9 cellular contexts compared by ENCODE assay signal in the genomic region with DNA sequence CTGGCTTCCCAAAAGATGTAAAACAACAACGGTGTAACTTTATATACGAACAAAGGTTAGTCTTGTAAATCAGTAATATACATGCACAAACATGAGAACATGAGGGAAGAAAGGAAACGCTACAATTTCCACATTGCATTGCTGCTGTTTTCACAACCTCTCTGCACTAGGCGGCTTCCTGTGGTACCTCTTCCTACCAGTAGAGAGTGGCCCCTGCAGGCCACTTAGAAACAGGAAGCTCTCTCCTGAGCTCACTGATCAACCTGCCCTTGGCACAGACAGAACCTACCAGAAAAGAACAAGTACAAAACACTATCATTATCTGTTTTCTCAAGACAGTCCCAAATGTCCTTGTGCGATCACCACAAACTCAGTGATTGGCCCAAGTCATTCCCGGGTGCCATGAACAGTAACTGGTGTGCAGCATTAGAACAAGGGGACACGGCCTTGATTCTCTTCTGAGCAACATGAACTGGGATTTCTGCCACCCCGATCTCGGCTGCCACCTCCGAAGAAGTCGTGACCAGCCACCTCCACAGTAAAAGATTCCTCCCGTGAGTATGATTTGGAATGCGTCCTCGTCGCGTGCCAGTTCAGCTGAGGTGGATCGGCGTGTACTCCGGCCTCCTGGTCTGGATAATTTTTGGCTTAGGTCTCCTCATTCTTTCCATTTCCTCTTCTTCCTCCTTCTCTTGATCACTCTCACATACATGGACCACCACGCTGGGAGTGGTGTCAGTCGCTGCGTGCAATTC. TPM values are rescaled to one million over a fixed set of nuclear protein-coding genes. Genes with fewer than 3 reads are reported as not detected.
DNase-seq lines count a peak whose midpoint lies in the region; ATAC-seq, FAIRE-seq and TF ChIP-seq lines count a peak whose summit lies in the region.
"Had no signal": no experiment of that assay in that cellular context is flagged by ENCODE, and none has a peak within 500 bp of the region (broad histone marks: within the 10 kb centered on the region; RNA-seq: fewer than 3 reads in every experiment).

No MANE protein-coding gene starts in this region.

- TF ChIP-seq RAD21 in A549 (conservative IDR thresholded peaks at IDR 0.05 in 1 of 2, IDR thresholded peaks at IDR 0.05 in 1 of 2), result peak in 1 of 2 experiments; percentile 19; a peak in 1 of 5 replicates

- ATAC-seq in A549 (peak; percentile 64 to 84; a peak in 4 of 6 replicates), T-helper 17 cell (peak; percentile 47), GM19324 (IDR thresholded peaks at IDR 0.05; ENCODE audit: low FRiP score, unreplicated experiment) (no peak)

- TF ChIP-seq POLR2A in A549 (IDR thresholded peaks at IDR 0.05; ENCODE audit: low read length) (no peak), GM12891 (IDR thresholded peaks at IDR 0.05; ENCODE audit: low read depth, low read length) (no peak)

- CTCF ChIA-PET in A549 (lab: Yijun Ruan, JAX), result interaction anchor here (0.7 to 1.0 kb wide), 3 partner anchors 12 to 84 kb away, joined by 3 to 5 read pairs (median 3); no protein-coding TSS in a partner anchor

- peak in 1 of 2 experiments; percentile 16 for DNase-seq in A549 (ENCODE audit: low read depth in 1 of 2, low spot score in 1 of 2)
- DNase-seq in GM12891 (ENCODE audit: insufficient read length, low spot score), result no peak
- no peak for DNase-seq in T-helper 17 cell
- DNase-seq in left ventricle myocardium inferior, result no peak
- no peak for DNase-seq in occipital lobe (lab: John Stamatoyannopoulos, UW)
- DNase-seq in head of caudate nucleus, result no peak
- DNase-seq in kidney glomerular epithelial cell (lab: John Stamatoyannopoulos, UW), result no peak

- no peak overlapping the region for H3K4me3 ChIP-seq in A549
- H3K4me3 ChIP-seq in left ventricle myocardium inferior, result no peak overlapping the region

- H3K36me3 ChIP-seq in left ventricle myocardium inferior, result peaks cover 52% of the 10 kb centered on the region

- H3K4me1 Mint-ChIP-seq in T-helper 17 cell, result peaks cover 3% of the 10 kb centered on the region

- no peak overlapping the region for H3K4me2 ChIP-seq in A549

- peaks cover 7% of the 10 kb centered on the region for H3K36me3 Mint-ChIP-seq in T-helper 17 cell (ENCODE audit: low read depth)

- POLR2A ChIA-PET in A549 (lab: Yijun Ruan, JAX), result interaction anchor here (1.2 kb wide), 1 partner anchor 9 kb away, joined by 6 read pairs; no protein-coding TSS in a partner anchor

- peaks cover 6% of the 10 kb centered on the region for H3K4me1 ChIP-seq in A549
- peaks cover 40% of the 10 kb centered on the region for H3K4me1 ChIP-seq in left ventricle myocardium inferior

- 90% methylated on average over 22 of the region's 22 CpGs for WGBS in A549 (ENCODE audit: missing lambda C conversion rate)

- no peak overlapping the region for H3K27ac Mint-ChIP-seq in T-helper 17 cell

- H3K27me3 Mint-ChIP-seq in T-helper 17 cell, result no peaks in the 10 kb centered on the region

- no peak overlapping the region for H3K27ac ChIP-seq in A549
- H3K27ac ChIP-seq in left ventricle myocardium inferior (replicated peaks), result peak overlapping the region; percentile 54

- H3K9me3 ChIP-seq in A549 (no peaks in the 10 kb centered on the region), T-helper 17 cell (ENCODE audit: control insufficient read depth, low read length, poor library complexity, severe bottlenecking) (no peaks in the 10 kb centered on the region), left ventricle myocardium inferior (replicated peaks) (no peaks in the 10 kb centered on the region)

- FAIRE-seq in A549 (lab: Jason Lieb, UNC) (no peak), GM12891 (lab: Jason Lieb, UNC) (peak; percentile 51)

- no peaks in the 10 kb centered on the region for H3K27me3 ChIP-seq in left ventricle myocardium inferior (ENCODE audit: low read depth)

- intact Hi-C loops in left ventricle myocardium inferior (cut with micrococcal nuclease) (no loop called here), head of caudate nucleus (cut with DNase I) (no loop called here)

- H3K4me3 Mint-ChIP-seq in T-helper 17 cell, result no peak overlapping the region

- TF ChIP-seq CTCF in A549 (IDR thresholded peaks at IDR 0.05) (no peak), left ventricle myocardium inferior (IDR thresholded peaks at IDR 0.05; ENCODE audit: borderline replicate concordance) (peak; percentile 39)

- TF ChIP-seq EP300 in A549 (IDR thresholded peaks at IDR 0.05), result no peak

TF ChIP-seq in A549, 52 proteins besides CTCF, POLR2A, EP300 and RAD21:
- no peak for TF ChIP-seq NFE2L2 (conservative IDR thresholded peaks at IDR 0.05; ENCODE audit: low read length)
- TF ChIP-seq CBX8 (IDR thresholded peaks at IDR 0.05), result no peak
- TF ChIP-seq HDAC2 (IDR thresholded peaks at IDR 0.05), result no peak
- TF ChIP-seq, protein P1, sequence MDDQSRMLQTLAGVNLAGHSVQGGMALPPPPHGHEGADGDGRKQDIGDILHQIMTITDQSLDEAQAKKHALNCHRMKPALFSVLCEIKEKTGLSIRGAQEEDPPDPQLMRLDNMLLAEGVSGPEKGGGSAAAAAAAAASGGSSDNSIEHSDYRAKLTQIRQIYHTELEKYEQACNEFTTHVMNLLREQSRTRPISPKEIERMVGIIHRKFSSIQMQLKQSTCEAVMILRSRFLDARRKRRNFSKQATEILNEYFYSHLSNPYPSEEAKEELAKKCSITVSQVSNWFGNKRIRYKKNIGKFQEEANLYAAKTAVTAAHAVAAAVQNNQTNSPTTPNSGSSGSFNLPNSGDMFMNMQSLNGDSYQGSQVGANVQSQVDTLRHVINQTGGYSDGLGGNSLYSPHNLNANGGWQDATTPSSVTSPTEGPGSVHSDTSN (IDR thresholded peaks at IDR 0.05), result no peak
- TF ChIP-seq, protein P2, sequence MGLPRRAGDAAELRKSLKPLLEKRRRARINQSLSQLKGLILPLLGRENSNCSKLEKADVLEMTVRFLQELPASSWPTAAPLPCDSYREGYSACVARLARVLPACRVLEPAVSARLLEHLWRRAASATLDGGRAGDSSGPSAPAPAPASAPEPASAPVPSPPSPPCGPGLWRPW (IDR thresholded peaks at IDR 0.05), result no peak
- no peak for TF ChIP-seq KDM1A (IDR thresholded peaks at IDR 0.05; ENCODE audit: low read depth)
- no peak for TF ChIP-seq FOSB (CRISPR knock-in tag; IDR thresholded peaks at IDR 0.05)

TF ChIP-seq in GM12891, 5 proteins besides CTCF, POLR2A, EP300 and RAD21:
- TF ChIP-seq TAF1 (IDR thresholded peaks at IDR 0.05; ENCODE audit: low read depth, low read length), result no peak

RNA-seq across cellular contexts. Expression of gene KCNE1, which starts 5.7 kb away (rescaled TPM):
- polyA plus RNA-seq in A549 (2011; rRNA removed), result 0.08 and 0.17 TPM in 2 replicates
- polyA plus RNA-seq in A549 (2012; cell fraction: cytosol; rRNA removed), result 0.03 and 0.13 TPM in 2 replicates
- polyA plus RNA-seq in A549 (2012; cell fraction: nucleus; rRNA removed), result 0.13 and 0.16 TPM in 2 replicates
- 0.04 to 0.05 TPM in 2 of 3 replicates, not detected in the other for polyA plus RNA-seq in A549 (2017; fragmentation: RNase III; extraction: RNeasy Plus Mini Kit Qiagen cat#74134 plus additional on column Dnase treatment)
- 0.08 and 0.10 TPM in 2 replicates for polyA minus RNA-seq in A549 (2011; rRNA and poly(A)+ RNA removed)
- polyA plus RNA-seq in GM12891 (2012; ENCODE audit: low read depth, missing spikeins), result not detected
- total RNA-seq in T-helper 17 cell, result under 1 TPM in 1 of 2 donors, not detected in 1; 0.37 TPM
- total RNA-seq in left ventricle myocardium inferior, result 4.8 TPM
- 0.16 TPM for total RNA-seq in occipital lobe
- total RNA-seq: NCI-H460 had no signal
